In genomic region chr6:157594292-157594691, GRCh38 we compare ENCODE assay signal across 1 cellular context.
TF ChIP-seq lines count a peak whose summit lies in the region.

No MANE protein-coding gene starts in this region.

TF ChIP-seq in HCT116, 20 proteins besides CTCF, POLR2A, EP300 and RAD21 (continued from another document):
- no peak for TF ChIP-seq SRF (IDR thresholded peaks at IDR 0.05; ENCODE audit: low read depth)
TF ChIP-seq in HCT116: peak in this region for 0.
